7 cellular contexts compared by ENCODE assay signal in the genomic region with DNA sequence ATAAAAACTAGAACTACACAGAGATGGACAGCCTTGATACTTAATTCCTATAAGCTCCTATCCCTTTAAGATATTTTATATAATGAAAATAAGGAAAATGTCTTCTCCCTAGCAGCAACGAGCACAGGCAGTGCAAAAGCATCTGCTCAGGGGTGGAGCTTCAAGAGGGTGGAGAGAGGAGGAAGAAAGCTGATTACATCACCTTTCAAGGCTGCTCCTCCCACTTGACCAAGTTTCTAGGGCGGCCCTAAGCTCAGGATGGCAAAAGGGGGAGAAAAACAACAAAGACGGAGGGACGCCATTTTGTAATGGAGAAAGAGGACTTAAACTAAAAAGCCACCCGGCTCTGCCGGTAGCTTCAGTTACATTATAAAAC.
DNase-seq lines count a peak whose midpoint lies in the region; ATAC-seq lines count a peak whose summit lies in the region.

No MANE protein-coding gene starts in this region.

- ATAC-seq in GM18520 (IDR thresholded peaks at IDR 0.05; ENCODE audit: unreplicated experiment) (peak; percentile 34), HG03354 (IDR thresholded peaks at IDR 0.05; ENCODE audit: poor library complexity, severe bottlenecking, unreplicated experiment) (peak; percentile 47)

- DNase-seq in NCI-H446 (lab: John Stamatoyannopoulos, UW) (peak; percentile 94 to 97), cerebellar cortex (ENCODE audit: low spot score) (peak; percentile 100), iris pigment epithelial cell (ENCODE audit: low read depth) (peak; percentile 98)
- DNase-seq in activated CD4-positive, CD25-positive, alpha-beta regulatory T cell treated with anti-CD3 and anti-CD28 coated beads, Interleukin-2, amount 50 U/mL, for 16 hours (ENCODE audit: low read depth, low spot score): peak; percentile 78
- DNase-seq in stimulated activated CD4-positive, alpha-beta T cell treated with anti-CD3 and anti-CD28 coated beads, Interleukin-12 subunit alpha, Interleukin-12 subunit beta, amount 100 ng/mL, for 24 hours (ENCODE audit: low read depth in 2 of 2): peak; percentile 63 to 72

Comparison
In these comparisons a context has a peak if more than half of its experiments do, and no peak if none do; other contexts are left out.
1. Peak in every context shown above with its lines: DNase-seq and ATAC-seq.